ENCODE assay signal across 9 cellular contexts in the genomic region with DNA sequence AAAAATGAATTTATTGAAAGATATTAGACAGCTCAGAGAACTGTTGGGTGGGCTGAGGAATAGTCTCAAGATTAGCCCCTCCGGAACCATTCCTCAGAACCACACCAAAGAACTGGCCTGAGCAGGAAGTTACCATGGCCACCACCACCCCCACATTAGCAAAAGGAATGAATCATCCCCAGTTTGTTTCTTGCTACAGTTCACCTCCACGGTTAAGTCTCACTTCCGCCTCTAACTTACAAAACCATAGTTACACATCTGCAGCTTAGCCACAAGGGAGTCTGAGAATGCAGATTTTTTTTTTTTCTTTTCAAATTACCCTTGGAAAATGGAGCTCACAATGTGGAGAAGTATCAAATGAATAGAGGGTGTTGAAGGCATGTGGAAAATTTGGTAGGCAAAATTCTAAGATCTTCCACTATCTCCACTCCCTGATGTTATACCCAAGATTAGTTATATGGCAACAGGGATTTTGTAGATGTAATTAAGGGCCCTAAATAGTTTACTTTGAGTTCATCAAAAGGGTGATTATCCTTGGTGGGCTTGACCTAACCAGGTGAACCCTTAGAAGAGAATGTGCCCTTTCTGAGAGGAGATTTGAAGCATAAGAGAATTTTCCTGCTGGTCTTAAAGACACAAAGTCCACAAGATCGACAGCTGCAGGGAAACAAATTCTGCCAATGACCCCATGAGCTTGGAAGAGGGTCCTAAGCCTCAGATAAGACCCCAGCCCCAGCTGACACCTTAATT.
A peak's percentile ranks its signal among the peaks of the same experiment; 100 is the strongest.
DNase-seq lines count a peak whose midpoint lies in the region; ATAC-seq and TF ChIP-seq lines count a peak whose summit lies in the region.
"Had no signal": no experiment of that assay in that cellular context is flagged by ENCODE, and none has a peak within 500 bp of the region (broad histone marks: within the 10 kb centered on the region; RNA-seq: fewer than 3 reads in every experiment).

No MANE protein-coding gene starts in this region.

- H3K36me3 ChIP-seq in BLaER1 treated with 17β-estradiol and CSF1 and Interleukin-3, amounts not matched to agents 10 nM and 100 nM, result no peaks in the 10 kb centered on the region
- H3K36me3 ChIP-seq: neutrophil had no signal

- H3K4me1 ChIP-seq in BLaER1 treated with 17β-estradiol and CSF1 and Interleukin-3, amounts not matched to agents 10 nM and 100 nM, result peaks cover 29 to 49% (median 40%) of the 10 kb centered on the region in 10 experiments

- no peaks in the 10 kb centered on the region for H3K9me3 ChIP-seq in BLaER1 treated with 17β-estradiol and CSF1 and Interleukin-3, amounts not matched to agents 10 nM and 100 nM (replicated peaks in 1 of 11)
- H3K9me3 ChIP-seq: neutrophil had no signal

- H3K27ac ChIP-seq in BLaER1 treated with 17β-estradiol and CSF1 and Interleukin-3, amounts not matched to agents 10 nM and 100 nM, result peak overlapping the region in 10 of 11 experiments; percentile 32 to 84 (median 73); a peak in 19 of 22 replicates
- H3K27ac ChIP-seq: neutrophil had no signal

- TF ChIP-seq CTCF in epithelial cell of proximal tubule (conservative IDR thresholded peaks at IDR 0.05; ENCODE audit: low read depth, low read length), result peak; percentile 3

- H3K4me3 ChIP-seq in BLaER1 treated with 17β-estradiol and CSF1 and Interleukin-3, amounts not matched to agents 10 nM and 100 nM, result no peak overlapping the region; a peak in 1 of 20 replicates
- no peak overlapping the region for H3K4me3 ChIP-seq in epithelial cell of proximal tubule (ENCODE audit: low read depth, low read length)

- peak overlapping the region in 6 of 11 experiments; percentile 8 to 57 (median 32); a peak in 7 of 22 replicates for H3K9ac ChIP-seq in BLaER1 treated with 17β-estradiol and CSF1 and Interleukin-3, amounts not matched to agents 10 nM and 100 nM

- H4K20me1 ChIP-seq in BLaER1 treated with 17β-estradiol and CSF1 and Interleukin-3, amounts not matched to agents 10 nM and 100 nM, result no peaks in the 10 kb centered on the region

- peak overlapping the region; percentile 61 to 89 (median 76) for H3K4me2 ChIP-seq in BLaER1 treated with 17β-estradiol and CSF1 and Interleukin-3, amounts not matched to agents 10 nM and 100 nM

- DNase-seq in T-helper 2 cell, result peak in 3 of 5 experiments; percentile 10 to 92 (median 17)
- peak; percentile 78 for DNase-seq in epithelial cell of proximal tubule (ENCODE audit: low read depth)
- DNase-seq in stimulated activated CD4-positive, alpha-beta T cell treated with anti-CD3 and anti-CD28 coated beads, TNF-alpha, amount 100 ng/mL, for 48 hours (ENCODE audit: low read depth in 3 of 3), result peak in 2 of 3 donors; percentile 9 to 24
- no peak for DNase-seq in anterior cingulate cortex (lab: John Stamatoyannopoulos, UW)
- no peak for DNase-seq in ecto neural progenitor cell (ENCODE audit: low spot score)

- no peaks in the 10 kb centered on the region for H3K27me3 ChIP-seq in BLaER1 treated with 17β-estradiol and CSF1 and Interleukin-3, amounts not matched to agents 10 nM and 100 nM
- H3K27me3 ChIP-seq: neutrophil had no signal

- ATAC-seq in GM19438 (IDR thresholded peaks at IDR 0.05; ENCODE audit: low read depth, unreplicated experiment), result peak; percentile 97
- ATAC-seq in HG03439 (IDR thresholded peaks at IDR 0.05; ENCODE audit: unreplicated experiment), result peak; percentile 99

Comparison
In these comparisons a context has a peak if more than half of its experiments do, and no peak if none do; other contexts are left out.
1. DNase-seq: peak in T-helper 2 cell (3 of 5), epithelial cell of proximal tubule (single experiment) and stimulated activated CD4-positive, alpha-beta T cell treated with anti-CD3 and anti-CD28 coated beads, TNF-alpha, amount 100 ng/mL, for 48 hours (2 of 3); none in anterior cingulate cortex (0 of 58) and ecto neural progenitor cell (single experiment).